Comparison of ENCODE assay signal across 10 cellular contexts in genomic region chr11:115999437-115999836, GRCh38.
"Had no signal": no experiment of that assay in that cellular context is flagged by ENCODE, and none has a peak within 500 bp of the region (broad histone marks: within the 10 kb centered on the region; RNA-seq: fewer than 3 reads in every experiment).

No MANE protein-coding gene starts in this region.

- H3K4me1 ChIP-seq: HAP-1 had no signal

- H3K4me2 ChIP-seq: KMS-11 had no signal

- H3K27ac ChIP-seq: HL-60, KMS-11 had no signal

- H3K4me3 Mint-ChIP-seq: HFFc6, IgD-negative memory B cell had no signal

- DNase-seq: GOT3, H7, HFFc6, KBM-7 had no signal

- H3K9ac ChIP-seq: KMS-11 had no signal

- H3K36me3 ChIP-seq: HAP-1 had no signal

- ATAC-seq: HCT116, HepG2 had no signal

- FAIRE-seq: HepG2 had no signal

- H3K27ac Mint-ChIP-seq: HFFc6 had no signal

- H3K36me3 Mint-ChIP-seq: IgD-negative memory B cell had no signal

- H3K9me3 ChIP-seq: HAP-1 had no signal

- H3K4me3 ChIP-seq: HAP-1 had no signal
